In genomic region chr20:45416917-45417316, GRCh38 we compare ENCODE assay signal across 9 cellular contexts. TPM values are rescaled to one million over a fixed set of nuclear protein-coding genes. Genes with fewer than 3 reads are reported as not detected.
DNase-seq lines count a peak whose midpoint lies in the region; ATAC-seq and TF ChIP-seq lines count a peak whose summit lies in the region.
"Had no signal": no experiment of that assay in that cellular context is flagged by ENCODE, and none has a peak within 500 bp of the region (broad histone marks: within the 10 kb centered on the region; RNA-seq: fewer than 3 reads in every experiment).

No MANE protein-coding gene starts in this region.

- H3K9me3 ChIP-seq in WERI-Rb-1 (ENCODE audit: severe bottlenecking) (no peaks in the 10 kb centered on the region), right cardiac atrium (ENCODE audit: control insufficient read depth, low read length) (no peaks in the 10 kb centered on the region), spleen (no peaks in the 10 kb centered on the region)

- TF ChIP-seq POLR2A in spleen (IDR thresholded peaks at IDR 0.05) = no peak

- intact Hi-C loops in right cardiac atrium (cut with DNase I) = no loop called here
- intact Hi-C loops in spleen (cut with DNase I; ENCODE audit: low total_unique reads) = loop anchor here (5.0 kb wide), 1 partner anchor 45 kb away; no protein-coding TSS in a partner anchor

- H3K4me3 ChIP-seq in WERI-Rb-1 (ENCODE audit: low read depth, low read length) = peak overlapping the region; percentile 88
- H3K4me3 ChIP-seq in right cardiac atrium (ENCODE audit: low read length) = peak overlapping the region; percentile 74
- H3K4me3 ChIP-seq in spleen = peak overlapping the region in 7 of 8 donors; percentile 73 to 94 (median 88)

- no peak for TF ChIP-seq CTCF in WERI-Rb-1 (IDR thresholded peaks at IDR 0.05; ENCODE audit: low read depth, low read length)
- no peak for TF ChIP-seq CTCF in spleen (IDR thresholded peaks at IDR 0.05 in 8 of 11, conservative IDR thresholded peaks at IDR 0.05 in 3 of 11)

- no peak overlapping the region for H3K27ac ChIP-seq in WERI-Rb-1
- H3K27ac ChIP-seq in right cardiac atrium (ENCODE audit: low read length) = no peak overlapping the region
- H3K27ac ChIP-seq in spleen = peak overlapping the region in 2 of 8 donors; percentile 88 to 91

- H3K4me1 ChIP-seq in right cardiac atrium (ENCODE audit: control insufficient read depth, insufficient read depth, low read length) (peaks cover 11% of the 10 kb centered on the region), spleen (peaks cover 18 to 48% (median 40%) of the 10 kb centered on the region in 6 donors)

- peak; percentile 20 for DNase-seq in SIG-M5 treated with dmso at 0.1 percent for 504 hours (lab: John Stamatoyannopoulos, UW; ENCODE audit: unreplicated experiment)
- DNase-seq in SIG-M5 (lab: John Stamatoyannopoulos, UW) = no peak
- DNase-seq in WERI-Rb-1 = no peak
- no peak for DNase-seq in right cardiac atrium
- no peak for DNase-seq in spleen

- WGBS in right cardiac atrium = 65% methylated on average over 2 of the region's 2 CpGs
- 40 to 59% (median 44%) methylated on average over 2 of the region's 2 CpGs for WGBS in spleen, 5 donors

- H3K27me3 ChIP-seq in WERI-Rb-1 (ENCODE audit: insufficient read depth, low read depth, severe bottlenecking) = no peaks in the 10 kb centered on the region
- no peaks in the 10 kb centered on the region for H3K27me3 ChIP-seq in right cardiac atrium (ENCODE audit: control insufficient read depth, insufficient read depth)
- H3K27me3 ChIP-seq in spleen (replicated peaks in 1 of 7) = no peaks in the 10 kb centered on the region

- H3K36me3 ChIP-seq in WERI-Rb-1 (peaks cover 33% of the 10 kb centered on the region), spleen (peaks cover 0 to 40% (median 31%) of the 10 kb centered on the region in 6 donors)

- ATAC-seq in right cardiac atrium (no peak), HG02981 (IDR thresholded peaks at IDR 0.05; ENCODE audit: unreplicated experiment) (no peak), HG03571 (IDR thresholded peaks at IDR 0.05; ENCODE audit: unreplicated experiment) (no peak), GM18873 (IDR thresholded peaks at IDR 0.05; ENCODE audit: low FRiP score, unreplicated experiment) (no peak)

RNA-seq across cellular contexts. Expression of gene PIGT, which starts 1.0 kb away (rescaled TPM):
- total RNA-seq in right cardiac atrium (100 to 1,000 TPM; 116 to 134 (median 125) TPM), spleen (10 to 100 TPM; 60.2 to 82.8 (median 69.6) TPM)
- polyA plus RNA-seq in right cardiac atrium (140 TPM), spleen (10 to 100 TPM; 42.5 to 51.0 (median 49.8) TPM)

RNA-seq across cellular contexts. Expression of gene DBNDD2, which starts 8.8 kb away (rescaled TPM):
- total RNA-seq in right cardiac atrium = 100 to 1,000 TPM; 163 to 208 (median 178) TPM
- 228 TPM for polyA plus RNA-seq in right cardiac atrium
- 10 to 100 TPM; 15.8 to 38.5 (median 28.1) TPM for total RNA-seq in spleen
- polyA plus RNA-seq in spleen = 10 to 100 TPM; 19.0 to 36.2 (median 31.8) TPM

RNA-seq across cellular contexts. Expression of gene TP53TG5, which starts 38.8 kb away (rescaled TPM):
- total RNA-seq in right cardiac atrium (1 to 10 TPM in 3 of 4 donors, under 1 TPM in 1; 0.82 to 1.5 (median 1.4) TPM), spleen (under 1 TPM in 2 of 7 donors, not detected in 5; 0.60 to 0.66 TPM)
- polyA plus RNA-seq in right cardiac atrium (0.95 TPM), spleen (under 1 TPM in 1 of 3 donors, not detected in 2; 0.08 TPM)
- total RNA-seq: A172 had no signal

RNA-seq across cellular contexts. Expression of gene WFDC2, which starts 52.6 kb away (rescaled TPM):
- 1 to 10 TPM; 1.1 to 2.7 (median 1.9) TPM for total RNA-seq in right cardiac atrium
- polyA plus RNA-seq in right cardiac atrium = 2.6 TPM
- total RNA-seq in spleen = under 1 TPM in 2 of 7 donors, not detected in 5; 0.74 to 0.79 TPM
- polyA plus RNA-seq in spleen = 1 to 10 TPM in 1 of 3 donors, under 1 TPM in 2; 0.35 to 1.5 (median 0.58) TPM
- total RNA-seq: A172 had no signal

RNA-seq across cellular contexts. Expression of gene SYS1, which starts 54.0 kb away (rescaled TPM):
- 10 to 100 TPM; 21.5 to 28.7 (median 25.8) TPM for total RNA-seq in right cardiac atrium
- 17.1 TPM for polyA plus RNA-seq in right cardiac atrium
- 10 to 100 TPM; 23.7 to 69.8 (median 35.3) TPM for total RNA-seq in spleen
- 10 to 100 TPM; 15.1 to 22.2 (median 21.6) TPM for polyA plus RNA-seq in spleen

Comparison
In these comparisons a context has a peak if more than half of its experiments do, and no peak if none do; other contexts are left out.
1. RNA of gene DBNDD2, which starts 8.8 kb away (total RNA-seq): 163 to 208 TPM in right cardiac atrium; 15.8 to 38.5 TPM in spleen; every median in the first group is over 4 times any median in the second.
2. Peak in every context shown above with its lines, with median percentiles within 50 percentile points of each other: H3K4me3 ChIP-seq.